ENCODE assay signal across 8 cellular contexts in the genomic region with DNA sequence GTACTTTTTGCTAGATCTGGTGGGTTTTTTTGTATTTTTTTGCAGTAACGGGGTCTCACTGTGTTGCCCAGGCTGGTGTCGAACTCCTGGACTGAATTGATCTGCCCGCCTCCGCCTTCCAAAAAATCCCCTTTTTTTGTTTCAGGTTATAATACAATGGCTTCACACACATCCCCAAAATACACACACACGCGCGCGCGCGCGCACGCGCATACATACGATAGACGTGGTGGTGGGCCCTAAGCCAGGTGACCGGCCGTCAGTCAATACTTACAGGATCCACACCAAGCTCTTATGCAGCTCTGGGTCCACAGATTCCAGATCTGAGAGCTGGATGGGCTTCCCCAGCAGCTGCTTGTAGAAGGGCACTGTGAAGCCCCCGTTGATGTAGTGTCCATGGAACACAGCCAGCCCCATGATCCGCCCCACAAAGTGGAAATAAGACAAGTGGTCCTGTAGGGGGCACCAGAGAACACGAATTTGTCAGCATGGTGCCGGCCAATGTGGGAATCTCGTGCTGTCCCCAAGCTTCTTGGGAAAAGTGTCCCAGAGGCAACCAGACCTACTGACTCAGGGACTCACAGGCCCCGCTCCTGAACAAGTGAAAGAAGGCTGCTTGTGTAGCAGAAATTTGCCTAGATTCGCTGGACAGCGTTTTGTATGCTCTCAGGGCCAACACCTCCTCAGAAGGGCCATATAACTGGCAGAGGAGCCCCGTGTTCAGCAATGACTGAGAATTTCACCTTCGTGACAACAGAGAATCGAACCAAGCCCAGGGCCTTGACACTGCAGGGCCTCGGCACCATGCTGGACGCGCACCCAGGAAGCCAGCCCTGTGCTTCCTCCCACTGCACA.
A peak's percentile ranks its signal among the peaks of the same experiment; 100 is the strongest.
DNase-seq lines count a peak whose midpoint lies in the region; ATAC-seq, FAIRE-seq and TF ChIP-seq lines count a peak whose summit lies in the region.

No MANE protein-coding gene starts in this region.

- peak overlapping the region; percentile 11; the same call in 1 of the 2 replicates for H3K27ac ChIP-seq in ACC112 (ENCODE audit: low read depth, low read length)
- H3K27ac ChIP-seq in coronary artery, result peak overlapping the region; percentile 29 to 88
- H3K27ac ChIP-seq in left lung, result no peak overlapping the region

- intact Hi-C loops in activated CD4-positive, alpha-beta T cell treated with anti-CD3 and anti-CD28 coated beads, Interleukin-2, amount 10 ng/mL, durations not matched to agents 24 days and 14 days (cut with micrococcal nuclease), result loop anchor here (1.0 kb wide), 1 partner anchor 273 kb away; no protein-coding TSS in a partner anchor
- intact Hi-C loops in left lung (cut with DNase I), result loop anchor here in 1 of 2 donors (5.0 kb wide), 1 partner anchor 272 kb away; no protein-coding TSS in a partner anchor

- no peaks in the 10 kb centered on the region for H3K79me2 ChIP-seq in ACC112 (ENCODE audit: control insufficient read depth, insufficient read depth, low read length, unreplicated experiment)

- no peaks in the 10 kb centered on the region for H3K27me3 Mint-ChIP-seq in activated CD4-positive, alpha-beta T cell treated with anti-CD3 and anti-CD28 coated beads, Interleukin-2, amount 10 ng/mL, durations not matched to agents 24 days and 14 days

- H3K27me3 ChIP-seq in ACC112 (ENCODE audit: insufficient read depth, low read length) (no peaks in the 10 kb centered on the region), left lung (no peaks in the 10 kb centered on the region)

- TF ChIP-seq CTCF in coronary artery (IDR thresholded peaks at IDR 0.05) (peak; percentile 67), left lung (IDR thresholded peaks at IDR 0.05) (peak; percentile 60 to 74)

- H3K4me3 Mint-ChIP-seq in activated CD4-positive, alpha-beta T cell treated with anti-CD3 and anti-CD28 coated beads, Interleukin-2, amount 10 ng/mL, durations not matched to agents 24 days and 14 days, result no peak overlapping the region

- H3K4me1 ChIP-seq in ACC112 (ENCODE audit: control insufficient read depth, insufficient read depth, low read length, unreplicated experiment) (peaks cover 5% of the 10 kb centered on the region), left lung (no peaks in the 10 kb centered on the region)

- FAIRE-seq in GM19239 (lab: Jason Lieb, UNC), result peak; percentile 45

- peaks cover 62% of the 10 kb centered on the region for H3K36me3 Mint-ChIP-seq in activated CD4-positive, alpha-beta T cell treated with anti-CD3 and anti-CD28 coated beads, Interleukin-2, amount 10 ng/mL, durations not matched to agents 24 days and 14 days (ENCODE audit: low read depth)

- DNase-seq in GM19239 (ENCODE audit: insufficient read length, low spot score) (peak; percentile 62), NCI-H2227 (lab: John Stamatoyannopoulos, UW; ENCODE audit: unreplicated experiment) (peak; percentile 91), coronary artery (ENCODE audit: low spot score) (peak; percentile 93), left lung (peak in 1 of 2 donors; percentile 68)
- peak; percentile 86 for DNase-seq in activated CD4-positive, alpha-beta T cell treated with anti-CD3 and anti-CD28 coated beads, Interleukin-2, amount 10 ng/mL, durations not matched to agents 24 days and 14 days
- DNase-seq in stimulated activated CD4-positive, alpha-beta T cell treated with anti-CD3 and anti-CD28 coated beads, Interleukin-2, amount 100 ng/mL, for 48 hours, result peak; percentile 61

- H3K27ac Mint-ChIP-seq in activated CD4-positive, alpha-beta T cell treated with anti-CD3 and anti-CD28 coated beads, Interleukin-2, amount 10 ng/mL, durations not matched to agents 24 days and 14 days, result no peak overlapping the region

- peaks cover 17% of the 10 kb centered on the region; the same call in 1 of the 2 replicates for H3K36me3 ChIP-seq in ACC112 (ENCODE audit: insufficient read depth, low read length)
- H3K36me3 ChIP-seq in left lung, result peaks cover 3 to 98% of the 10 kb centered on the region in 2 donors

- ATAC-seq in left lung (peak; percentile 86), GM19452 (IDR thresholded peaks at IDR 0.05; ENCODE audit: unreplicated experiment) (no peak)

- H3K9me3 ChIP-seq in left lung, result no peaks in the 10 kb centered on the region

- no peak overlapping the region for H2AFZ ChIP-seq in ACC112 (ENCODE audit: low read length, unreplicated experiment)

- no peak overlapping the region for H3K4me3 ChIP-seq in ACC112 (ENCODE audit: low read depth, low read length)
- H3K4me3 ChIP-seq in coronary artery, result peak overlapping the region; percentile 20
- no peak overlapping the region for H3K4me3 ChIP-seq in left lung

- no peaks in the 10 kb centered on the region for H3K9me3 Mint-ChIP-seq in activated CD4-positive, alpha-beta T cell treated with anti-CD3 and anti-CD28 coated beads, Interleukin-2, amount 10 ng/mL, durations not matched to agents 24 days and 14 days

- H3K4me1 Mint-ChIP-seq in activated CD4-positive, alpha-beta T cell treated with anti-CD3 and anti-CD28 coated beads, Interleukin-2, amount 10 ng/mL, durations not matched to agents 24 days and 14 days, result no peaks in the 10 kb centered on the region

Comparison
In these comparisons a context has a peak if more than half of its experiments do, and no peak if none do; other contexts are left out.
1. H3K27ac ChIP-seq: peak in ACC112 (single experiment) and coronary artery (2 of 2); none in left lung (0 of 2).